1 cellular context compared by ENCODE assay signal in the genomic region with DNA sequence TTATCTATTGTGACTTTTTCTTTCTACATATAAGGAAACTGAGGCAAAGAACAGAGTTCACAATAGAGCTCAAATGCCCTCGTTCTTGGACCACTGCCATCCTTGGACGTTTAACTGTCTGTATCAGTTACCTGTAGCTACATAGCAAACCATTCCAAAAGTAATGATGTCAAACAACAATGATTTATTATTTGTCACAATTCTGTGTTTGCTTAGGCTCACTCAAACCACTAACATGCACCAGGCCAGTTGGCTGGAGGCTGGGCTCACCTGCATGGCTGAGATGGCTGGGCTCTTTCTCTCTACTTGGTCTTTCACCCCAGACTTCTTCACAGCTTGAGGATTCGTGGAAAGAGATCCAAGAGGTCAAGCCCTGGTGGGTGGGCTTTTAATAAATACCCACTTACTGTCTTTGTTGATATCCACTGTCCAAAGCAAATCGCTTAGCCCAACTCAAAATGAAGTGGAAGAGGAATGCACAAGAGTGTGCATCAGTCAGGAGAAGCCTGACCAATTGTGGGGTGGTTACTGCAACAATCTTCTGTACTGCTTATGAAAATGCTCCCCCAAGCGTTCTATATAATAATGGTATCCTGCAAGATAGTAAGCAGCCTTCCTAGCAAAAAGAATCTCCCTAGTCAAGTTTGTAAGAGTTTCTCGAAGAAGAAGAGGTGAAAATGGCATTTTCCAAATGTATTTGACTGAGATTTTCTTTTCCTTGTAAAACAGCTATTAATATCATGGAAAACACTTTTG.
TF ChIP-seq lines count a peak whose summit lies in the region.

No MANE protein-coding gene starts in this region.

TF ChIP-seq in K562, 482 proteins besides CTCF, POLR2A, EP300 and RAD21 (continued from another document):
- TF ChIP-seq CEBPG (CRISPR knock-in tag; IDR thresholded peaks at IDR 0.05) (no peak), CEBPG (tag; conservative IDR thresholded peaks at IDR 0.05 in 1 of 2, IDR thresholded peaks at IDR 0.05 in 1 of 2) (no peak), ZNF561 (CRISPR knock-in tag; conservative IDR thresholded peaks at IDR 0.05) (no peak)
